Comparison of ENCODE assay signal across 1 cellular context in genomic region chr14:35416108-35416750, GRCh38.
TF ChIP-seq lines count a peak whose summit lies in the region.

No MANE protein-coding gene starts in this region.

TF ChIP-seq in GM12878, 131 proteins besides CTCF, POLR2A, EP300 and RAD21 (continued from another document):
- TF ChIP-seq ELK1 (IDR thresholded peaks at IDR 0.05; ENCODE audit: low read depth, low read length): no peak
- TF ChIP-seq, protein P1, sequence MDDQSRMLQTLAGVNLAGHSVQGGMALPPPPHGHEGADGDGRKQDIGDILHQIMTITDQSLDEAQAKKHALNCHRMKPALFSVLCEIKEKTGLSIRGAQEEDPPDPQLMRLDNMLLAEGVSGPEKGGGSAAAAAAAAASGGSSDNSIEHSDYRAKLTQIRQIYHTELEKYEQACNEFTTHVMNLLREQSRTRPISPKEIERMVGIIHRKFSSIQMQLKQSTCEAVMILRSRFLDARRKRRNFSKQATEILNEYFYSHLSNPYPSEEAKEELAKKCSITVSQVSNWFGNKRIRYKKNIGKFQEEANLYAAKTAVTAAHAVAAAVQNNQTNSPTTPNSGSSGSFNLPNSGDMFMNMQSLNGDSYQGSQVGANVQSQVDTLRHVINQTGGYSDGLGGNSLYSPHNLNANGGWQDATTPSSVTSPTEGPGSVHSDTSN (IDR thresholded peaks at IDR 0.05; ENCODE audit: insufficient replicate concordance, low read depth, low read length): no peak
- TF ChIP-seq NR2C1 (IDR thresholded peaks at IDR 0.05): no peak
- TF ChIP-seq BHLHE40 (IDR thresholded peaks at IDR 0.05; ENCODE audit: borderline replicate concordance in 1 of 2, low read depth in 2 of 2, low read length in 1 of 2): peak; percentile 52 to 65
- peak; percentile 55; the same call in 1 of the 2 replicates for TF ChIP-seq CREM (IDR thresholded peaks at IDR 0.05; ENCODE audit: low read depth)
- TF ChIP-seq HCFC1 (IDR thresholded peaks at IDR 0.05; ENCODE audit: low read length): no peak
- TF ChIP-seq MTA2 (IDR thresholded peaks at IDR 0.05; ENCODE audit: low read depth): peak; percentile 59
- TF ChIP-seq MEF2A (IDR thresholded peaks at IDR 0.05; ENCODE audit: insufficient read depth, low read depth, low read length): peak; percentile 97
- no peak for TF ChIP-seq MYB (IDR thresholded peaks at IDR 0.05; ENCODE audit: borderline replicate concordance, low read depth, low read length)
- TF ChIP-seq NR2C2 (IDR thresholded peaks at IDR 0.05; ENCODE audit: borderline replicate concordance, control insufficient read depth, insufficient read length, low read depth): no peak
- peak; percentile 38; the same call in 1 of the 2 replicates for TF ChIP-seq ZBED1 (IDR thresholded peaks at IDR 0.05; ENCODE audit: borderline replicate concordance)
- 0 out of 2 replicates have a peak, but pooled peaks have one; percentile 44 for TF ChIP-seq RCOR1 (conservative IDR thresholded peaks at IDR 0.05; ENCODE audit: low read depth, low read length)
- peak; percentile 99 for TF ChIP-seq RUNX3 (IDR thresholded peaks at IDR 0.05; ENCODE audit: low read length)
- TF ChIP-seq PKNOX1 (IDR thresholded peaks at IDR 0.05): peak; percentile 74
- no peak for TF ChIP-seq CHD4 (IDR thresholded peaks at IDR 0.05)
- TF ChIP-seq BRCA1 (IDR thresholded peaks at IDR 0.05; ENCODE audit: low read depth, low read length): no peak
- peak; percentile 99 for TF ChIP-seq TBL1XR1 (IDR thresholded peaks at IDR 0.05; ENCODE audit: low read depth, low read length)
- TF ChIP-seq SKIL (IDR thresholded peaks at IDR 0.05; ENCODE audit: low read depth, poor library complexity, severe bottlenecking): peak; percentile 92
- TF ChIP-seq ZNF687 (IDR thresholded peaks at IDR 0.05): no peak
- peak; percentile 62; the same call in 1 of the 2 replicates for TF ChIP-seq GATAD2B (conservative IDR thresholded peaks at IDR 0.05; ENCODE audit: low read depth)
- TF ChIP-seq CBX5 (IDR thresholded peaks at IDR 0.05; ENCODE audit: low read depth): 0 out of 2 replicates have a peak, but pooled peaks have one; percentile 35
- TF ChIP-seq MXI1 (IDR thresholded peaks at IDR 0.05; ENCODE audit: low read depth, low read length): no peak; the same call in 1 of the 2 replicates
- peak; percentile 88 to 96 for TF ChIP-seq IKZF2 (IDR thresholded peaks at IDR 0.05)
- TF ChIP-seq MEF2B (IDR thresholded peaks at IDR 0.05; ENCODE audit: partially characterized antibody, poor library complexity, severe bottlenecking): peak; percentile 86
- no peak for TF ChIP-seq TCF3 (IDR thresholded peaks at IDR 0.05; ENCODE audit: borderline replicate concordance, insufficient read depth, low read depth, low read length)
- 0 out of 2 replicates have a peak, but pooled peaks have one; percentile 30 for TF ChIP-seq BCL11A (IDR thresholded peaks at IDR 0.05; ENCODE audit: low read depth, low read length)
- 0 out of 2 replicates have a peak, but pooled peaks have one; percentile 38 for TF ChIP-seq JUNB (IDR thresholded peaks at IDR 0.05)
- TF ChIP-seq NFXL1 (IDR thresholded peaks at IDR 0.05; ENCODE audit: borderline replicate concordance): no peak
- peak; percentile 57 for TF ChIP-seq ATF7 (IDR thresholded peaks at IDR 0.05; ENCODE audit: low read depth)
- peak; percentile 46 for TF ChIP-seq DPF2 (IDR thresholded peaks at IDR 0.05)
- TF ChIP-seq IKZF1 (conservative IDR thresholded peaks at IDR 0.05): peak; percentile 96
- peak in 1 of 2 experiments; percentile 49; a peak in 1 of 4 replicates for TF ChIP-seq ETV6 (conservative IDR thresholded peaks at IDR 0.05 in 1 of 2, IDR thresholded peaks at IDR 0.05 in 1 of 2; ENCODE audit: borderline replicate concordance in 1 of 2, low read depth in 1 of 2)
